In the genomic region with DNA sequence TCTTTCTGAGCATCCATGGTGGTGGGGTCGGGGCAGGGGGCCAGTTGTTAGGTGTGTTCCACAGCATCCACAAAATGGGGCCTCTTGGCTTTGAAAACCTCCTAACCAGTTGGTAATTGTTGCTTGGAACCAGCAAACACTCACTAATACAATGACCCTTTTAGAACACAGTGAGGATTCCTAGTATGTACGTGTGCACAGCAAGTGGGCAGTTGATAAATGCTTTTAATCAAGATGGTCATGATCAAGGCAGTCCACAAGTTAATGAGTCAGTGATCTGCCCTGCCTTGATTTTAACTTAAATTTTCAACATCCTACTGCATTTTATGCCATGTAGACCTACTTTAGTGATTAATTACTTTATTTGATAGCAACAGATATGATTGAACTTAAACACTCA, we compare ENCODE assay signal across 28 cellular contexts.
"Had no signal": no experiment of that assay in that cellular context is flagged by ENCODE, and none has a peak within 500 bp of the region (broad histone marks: within the 10 kb centered on the region; RNA-seq: fewer than 3 reads in every experiment).

No MANE protein-coding gene starts in this region.

- H3K27me3 ChIP-seq: colonic mucosa, dorsolateral prefrontal cortex, esophagus muscularis mucosa, esophagus squamous epithelium, foreskin keratinocyte, gastrocnemius medialis, gastroesophageal sphincter, heart left ventricle, heart right ventricle had no signal

- FAIRE-seq: colon, endometrium, endothelial cell of umbilical vein, frontal cortex had no signal

- DNase-seq: colonic mucosa; cortex of kidney; dermis blood vessel endothelial cell; dorsolateral prefrontal cortex; effector CD4-positive, alpha-beta T cell; effector CD8-positive, alpha-beta T cell; effector memory CD4-positive, alpha-beta T cell; effector memory CD8-positive, alpha-beta T cell; endodermal cell; erythroblast; esophagus squamous epithelium; foreskin fibroblast; foreskin keratinocyte; foreskin melanocyte; gastrocnemius medialis; glutamatergic neuron; head of caudate nucleus; heart left ventricle; heart right ventricle had no signal

- H3K9me3 Mint-ChIP-seq: dendritic cell treated with granulocyte-macrophage colony-stimulating factor and Interleukin-4, amounts not matched to agents 40 ng/mL and 50 ng/mL, for 4 days; effector memory CD8-positive, alpha-beta T cell; endodermal cell had no signal

- H3K4me1 Mint-ChIP-seq: endodermal cell had no signal

- H3K27ac ChIP-seq: colonic mucosa, coronary artery, dorsolateral prefrontal cortex, epithelial cell of prostate, esophagus muscularis mucosa, esophagus squamous epithelium, foreskin keratinocyte, gastrocnemius medialis, gastroesophageal sphincter, heart left ventricle, heart right ventricle had no signal

- H3K9me3 ChIP-seq: colonic mucosa, esophagus muscularis mucosa, esophagus squamous epithelium, gastrocnemius medialis, gastroesophageal sphincter, heart left ventricle, heart right ventricle had no signal

- H3K4me3 Mint-ChIP-seq: dendritic cell treated with granulocyte-macrophage colony-stimulating factor and Interleukin-4, amounts not matched to agents 40 ng/mL and 50 ng/mL, for 4 days; effector memory CD8-positive, alpha-beta T cell; endodermal cell had no signal

- H3K4me3 ChIP-seq: colonic mucosa, coronary artery, dorsolateral prefrontal cortex, esophagus muscularis mucosa, esophagus squamous epithelium, gastrocnemius medialis, gastroesophageal sphincter, heart left ventricle, heart right ventricle had no signal

- H3K36me3 ChIP-seq: colonic mucosa, esophagus muscularis mucosa, esophagus squamous epithelium, gastrocnemius medialis, gastroesophageal sphincter, heart left ventricle, heart right ventricle had no signal

- H3K4me1 ChIP-seq: colonic mucosa, esophagus muscularis mucosa, gastrocnemius medialis, gastroesophageal sphincter, heart left ventricle, heart right ventricle had no signal

- H3K27ac Mint-ChIP-seq: dendritic cell treated with granulocyte-macrophage colony-stimulating factor and Interleukin-4, amounts not matched to agents 40 ng/mL and 50 ng/mL, for 4 days; effector memory CD8-positive, alpha-beta T cell; endodermal cell had no signal
